ENCODE assay signal across 8 cellular contexts in the genomic region with DNA sequence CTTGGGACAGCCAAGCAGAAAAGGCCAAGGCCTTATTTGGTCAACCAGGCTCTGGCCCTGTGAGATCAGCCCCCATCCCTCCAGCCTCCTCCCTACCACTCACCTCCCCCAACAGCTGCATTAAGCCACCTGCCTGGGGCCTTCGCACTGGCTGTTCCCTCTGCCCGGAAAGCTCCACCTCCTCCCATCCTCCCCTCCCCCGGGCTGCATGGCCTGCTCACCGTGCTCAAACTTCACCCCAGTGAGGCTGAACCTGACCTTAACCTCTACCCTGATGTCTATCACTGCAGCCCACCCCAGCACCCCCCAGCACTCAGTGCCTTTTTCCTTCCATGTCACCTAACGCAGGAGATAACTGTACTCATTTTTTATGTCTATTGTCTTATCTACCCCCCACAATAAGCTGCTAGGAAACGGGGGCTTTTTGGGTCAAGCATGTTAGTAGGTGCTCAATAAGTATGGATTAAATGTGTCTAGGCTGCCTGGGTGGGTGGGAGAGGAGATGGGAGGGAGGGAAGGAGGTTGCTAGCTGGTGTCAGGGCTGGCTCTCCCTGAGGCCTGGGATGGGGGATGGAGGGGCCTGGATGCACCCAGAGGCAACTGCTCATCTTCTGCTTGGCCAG. TPM values are rescaled to one million over a fixed set of nuclear protein-coding genes. Genes with fewer than 3 reads are reported as not detected.
A peak's percentile ranks its signal among the peaks of the same experiment; 100 is the strongest.
DNase-seq lines count a peak whose midpoint lies in the region; ATAC-seq and TF ChIP-seq lines count a peak whose summit lies in the region.

No MANE protein-coding gene starts in this region.

- H3K9me3 ChIP-seq in RWPE2 (ENCODE audit: severe bottlenecking) = no peaks in the 10 kb centered on the region
- H3K9me3 ChIP-seq in ascending aorta = no peaks in the 10 kb centered on the region

- intact Hi-C loops in ascending aorta (cut with DNase I) = no loop called here

- H3K27ac ChIP-seq in RWPE2 (ENCODE audit: poor library complexity, severe bottlenecking) (no peak overlapping the region), ascending aorta (peak overlapping the region; percentile 41 to 63)

- H3K36me3 ChIP-seq in RWPE2 (ENCODE audit: low read depth) (peaks cover 40% of the 10 kb centered on the region), ascending aorta (peaks cover 52 to 65% of the 10 kb centered on the region in 2 donors)

- TF ChIP-seq CTCF in RWPE2 (IDR thresholded peaks at IDR 0.05; ENCODE audit: poor library complexity, severe bottlenecking) = no peak
- no peak for TF ChIP-seq CTCF in ascending aorta (IDR thresholded peaks at IDR 0.05)

- no peaks in the 10 kb centered on the region for H3K4me1 ChIP-seq in RWPE2 (ENCODE audit: insufficient read depth, poor library complexity, severe bottlenecking)
- H3K4me1 ChIP-seq in ascending aorta = no peaks in the 10 kb centered on the region

- H3K4me3 ChIP-seq in RWPE2 (ENCODE audit: severe bottlenecking) (no peak overlapping the region), ascending aorta (peak overlapping the region in 1 of 2 donors; percentile 35)

- ATAC-seq in RWPE2 (ENCODE audit: low read depth) = peak; percentile 10; the same call in 1 of the 3 replicates
- no peak for ATAC-seq in HG03520 (IDR thresholded peaks at IDR 0.05; ENCODE audit: unreplicated experiment)
- no peak for ATAC-seq in HG03039 (IDR thresholded peaks at IDR 0.05; ENCODE audit: unreplicated experiment)
- ATAC-seq in HG03469 (IDR thresholded peaks at IDR 0.05; ENCODE audit: unreplicated experiment) = no peak

- DNase-seq in NCI-H82 (lab: John Stamatoyannopoulos, UW) = peak; percentile 38
- no peak for DNase-seq in NCI-H82 treated with DMSO at 0.1 percent for 48 hours (lab: John Stamatoyannopoulos, UW; ENCODE audit: unreplicated experiment)
- DNase-seq in RWPE2 (ENCODE audit: low spot score) = no peak
- no peak for DNase-seq in ascending aorta (ENCODE audit: low spot score in 2 of 2)
- DNase-seq in stimulated activated CD4-positive, alpha-beta T cell treated with anti-CD3 and anti-CD28 coated beads, Interleukin-12 subunit alpha, Interleukin-12 subunit beta, amount 100 ng/mL, for 24 hours (ENCODE audit: low read depth in 2 of 2) = peak; percentile 66 to 81

- H3K27me3 ChIP-seq in RWPE2 (ENCODE audit: insufficient read depth, poor library complexity, severe bottlenecking) (no peaks in the 10 kb centered on the region), ascending aorta (no peaks in the 10 kb centered on the region)

RNA-seq across cellular contexts. Expression of a gene that starts 0.9 kb away (rescaled TPM):
- total RNA-seq in ascending aorta = 26.6 TPM

RNA-seq across cellular contexts. Expression of a gene that starts 6.7 kb away (rescaled TPM):
- total RNA-seq in ascending aorta = 93.4 TPM

RNA-seq across cellular contexts. Expression of a gene that starts 8.3 kb away (rescaled TPM):
- 72.3 TPM for total RNA-seq in ascending aorta

RNA-seq across cellular contexts. Expression of a gene that starts 16.0 kb away (rescaled TPM):
- total RNA-seq in ascending aorta = not detected

RNA-seq across cellular contexts. Expression of a gene that starts 18.6 kb away (rescaled TPM):
- not detected for total RNA-seq in ascending aorta

Comparison
In these comparisons a context has a peak if more than half of its experiments do, and no peak if none do; other contexts are left out.
1. DNase-seq: peak in NCI-H82 (single experiment) and stimulated activated CD4-positive, alpha-beta T cell treated with anti-CD3 and anti-CD28 coated beads, Interleukin-12 subunit alpha, Interleukin-12 subunit beta, amount 100 ng/mL, for 24 hours (2 of 2); none in NCI-H82 treated with DMSO at 0.1 percent for 48 hours (single experiment), RWPE2 (single experiment) and ascending aorta (0 of 2).